ENCODE assay signal across 18 cellular contexts in the genomic region with DNA sequence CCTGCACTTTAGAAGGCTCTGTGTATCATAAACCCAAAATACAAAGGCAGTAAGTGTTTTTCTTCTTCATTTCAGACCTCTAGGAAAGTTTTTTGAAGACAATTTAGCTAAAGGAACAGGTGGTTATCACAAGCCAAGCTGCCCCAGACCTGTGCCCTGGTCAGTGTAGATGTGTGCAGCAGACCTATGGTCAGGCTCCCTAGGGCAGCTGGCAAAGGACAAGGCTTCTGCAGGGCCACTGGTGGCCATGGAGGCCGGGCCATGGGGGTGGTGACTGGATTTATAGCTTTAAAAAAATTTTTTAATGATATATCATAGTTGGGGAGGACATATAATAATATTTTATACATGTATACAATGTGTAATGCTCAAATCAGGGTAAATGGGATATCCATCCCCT. TPM values are rescaled to one million over a fixed set of nuclear protein-coding genes. Genes with fewer than 3 reads are reported as not detected.
A peak's percentile ranks its signal among the peaks of the same experiment; 100 is the strongest.
DNase-seq lines count a peak whose midpoint lies in the region; ATAC-seq and TF ChIP-seq lines count a peak whose summit lies in the region.
"Had no signal": no experiment of that assay in that cellular context is flagged by ENCODE, and none has a peak within 500 bp of the region (broad histone marks: within the 10 kb centered on the region; RNA-seq: fewer than 3 reads in every experiment).

No MANE protein-coding gene starts in this region.

- intact Hi-C loops in Panc1 (cut with micrococcal nuclease; ENCODE audit: unreplicated experiment), result no loop called here

- in situ Hi-C loops in Panc1 (cut with HindIII; ENCODE audit: low pct_unique_long_range_greater_than_20kb, low sequenced_read_pairs), result no loop called here

- no peak overlapping the region for H3K4me3 ChIP-seq in Panc1 (ENCODE audit: low read depth in 2 of 2, low read length in 2 of 2)
- no peak overlapping the region for H3K4me3 ChIP-seq in thoracic aorta
- H3K4me3 ChIP-seq: esophagus squamous epithelium, Peyer's patch, psoas muscle, smooth muscle cell, testis had no signal

- H3K27me3 Mint-ChIP-seq in activated naive CD4-positive, alpha-beta T cell treated with anti-CD3 and anti-CD28 coated beads, Interleukin-2, amount 50 U/mL, for 24 hours, result no peaks in the 10 kb centered on the region
- H3K27me3 Mint-ChIP-seq in central memory CD8-positive, alpha-beta T cell, result no peaks in the 10 kb centered on the region
- H3K27me3 Mint-ChIP-seq: IgD-negative memory B cell had no signal

- H3K9me3 ChIP-seq in Panc1 (ENCODE audit: control insufficient read depth, insufficient read depth, low read depth, low read length) (no peaks in the 10 kb centered on the region), thoracic aorta (no peaks in the 10 kb centered on the region)
- H3K9me3 ChIP-seq: esophagus squamous epithelium, Peyer's patch, psoas muscle, testis had no signal

- CTCF ChIA-PET in Panc1 (lab: Charles Lee), result no interaction called here

- H3K4me1 ChIP-seq in Panc1 (ENCODE audit: control insufficient read depth, insufficient read depth, low read length) (peaks cover 27% of the 10 kb centered on the region), thoracic aorta (ENCODE audit: control insufficient read depth in 1 of 2, low read depth in 2 of 2) (peaks cover 46 to 59% of the 10 kb centered on the region in 2 donors)

- peak overlapping the region; percentile 39 for H3K27ac ChIP-seq in Panc1 (ENCODE audit: low read length)
- peak overlapping the region; percentile 58 to 79 for H3K27ac ChIP-seq in thoracic aorta
- H3K27ac ChIP-seq: psoas muscle, testis had no signal

- peak overlapping the region; percentile 80 for H3K27ac Mint-ChIP-seq in activated naive CD4-positive, alpha-beta T cell treated with anti-CD3 and anti-CD28 coated beads, Interleukin-2, amount 50 U/mL, for 24 hours
- peak overlapping the region; percentile 85 for H3K27ac Mint-ChIP-seq in central memory CD8-positive, alpha-beta T cell (ENCODE audit: low read depth)

- H3K4me3 Mint-ChIP-seq in activated naive CD4-positive, alpha-beta T cell treated with anti-CD3 and anti-CD28 coated beads, Interleukin-2, amount 50 U/mL, for 24 hours, result peak overlapping the region; percentile 46
- peak overlapping the region; percentile 33 for H3K4me3 Mint-ChIP-seq in central memory CD8-positive, alpha-beta T cell
- H3K4me3 Mint-ChIP-seq: neural crest cell had no signal

- POLR2A ChIA-PET in Panc1 (lab: Charles Lee), result interaction anchor here (0.6 kb wide), 1 partner anchor 783 kb away, joined by 3 read pairs; no protein-coding TSS in a partner anchor

- H3K36me3 ChIP-seq in Panc1 (ENCODE audit: control insufficient read depth, insufficient read depth, low read length), result no peaks in the 10 kb centered on the region
- no peaks in the 10 kb centered on the region for H3K36me3 ChIP-seq in thoracic aorta
- H3K36me3 ChIP-seq: esophagus squamous epithelium, Peyer's patch had no signal

- no peak for DNase-seq in activated naive CD4-positive, alpha-beta T cell treated with Interleukin-2 at 50 U/mL for 16 hours
- DNase-seq in Panc1 (ENCODE audit: low read depth, low spot score), result no peak
- no peak for DNase-seq in central memory CD8-positive, alpha-beta T cell (ENCODE audit: low spot score in 2 of 2)
- no peak for DNase-seq in thoracic aorta (ENCODE audit: low spot score)
- DNase-seq in NCI-H526 treated with DMSO at 0.1 percent for 48 hours (lab: John Stamatoyannopoulos, UW), result no peak
- DNase-seq in DMS 273 treated with DMSO at 0.1 percent for 48 hours (lab: John Stamatoyannopoulos, UW), result no peak
- DNase-seq: amygdala, DND-41, midbrain, testis had no signal

- H3K9me3 Mint-ChIP-seq in activated naive CD4-positive, alpha-beta T cell treated with anti-CD3 and anti-CD28 coated beads, Interleukin-2, amount 50 U/mL, for 24 hours, result no peaks in the 10 kb centered on the region
- no peaks in the 10 kb centered on the region for H3K9me3 Mint-ChIP-seq in central memory CD8-positive, alpha-beta T cell
- H3K9me3 Mint-ChIP-seq: IgD-negative memory B cell had no signal

- ATAC-seq in Panc1 (no peak), thoracic aorta (ENCODE audit: insufficient number of reproducible peaks, low FRiP score, low read depth) (no peak), HG02981 (IDR thresholded peaks at IDR 0.05; ENCODE audit: unreplicated experiment) (no peak)
- no peak for ATAC-seq in central memory CD8-positive, alpha-beta T cell (replicated peaks; ENCODE audit: extremely low read depth, poor library complexity, severe bottlenecking)

- peaks cover 8% of the 10 kb centered on the region for H3K36me3 Mint-ChIP-seq in activated naive CD4-positive, alpha-beta T cell treated with anti-CD3 and anti-CD28 coated beads, Interleukin-2, amount 50 U/mL, for 24 hours
- peaks cover 4% of the 10 kb centered on the region for H3K36me3 Mint-ChIP-seq in central memory CD8-positive, alpha-beta T cell (ENCODE audit: insufficient read depth)

- TF ChIP-seq CTCF in Panc1 (IDR thresholded peaks at IDR 0.05) (no peak), thoracic aorta (IDR thresholded peaks at IDR 0.05) (no peak)

- no TSS peak for BruUV-seq in Panc1 (replicated peaks; lab: Mats Ljungman, UMichigan)

- H3K4me1 Mint-ChIP-seq in activated naive CD4-positive, alpha-beta T cell treated with anti-CD3 and anti-CD28 coated beads, Interleukin-2, amount 50 U/mL, for 24 hours, result peaks cover 83% of the 10 kb centered on the region
- peaks cover 62% of the 10 kb centered on the region for H3K4me1 Mint-ChIP-seq in central memory CD8-positive, alpha-beta T cell

- H3K27me3 ChIP-seq in Panc1 (ENCODE audit: control insufficient read depth, insufficient read depth, low read length) (no peaks in the 10 kb centered on the region), thoracic aorta (replicated peaks; ENCODE audit: insufficient read depth) (no peaks in the 10 kb centered on the region)
- H3K27me3 ChIP-seq: esophagus squamous epithelium, Peyer's patch, testis had no signal

RNA-seq across cellular contexts. Expression of a gene that starts 18.8 kb away (rescaled TPM):
- total RNA-seq in Panc1 (2021; ENCODE audit: unreplicated experiment), result 38.3 TPM
- 18.8 TPM for polyA plus RNA-seq in Panc1 (2012; ENCODE audit: insufficient read length)
- 10 to 100 TPM; 30.6 to 42.3 TPM for total RNA-seq in thoracic aorta
